Comparison of ENCODE assay signal across 8 cellular contexts in the genomic region with DNA sequence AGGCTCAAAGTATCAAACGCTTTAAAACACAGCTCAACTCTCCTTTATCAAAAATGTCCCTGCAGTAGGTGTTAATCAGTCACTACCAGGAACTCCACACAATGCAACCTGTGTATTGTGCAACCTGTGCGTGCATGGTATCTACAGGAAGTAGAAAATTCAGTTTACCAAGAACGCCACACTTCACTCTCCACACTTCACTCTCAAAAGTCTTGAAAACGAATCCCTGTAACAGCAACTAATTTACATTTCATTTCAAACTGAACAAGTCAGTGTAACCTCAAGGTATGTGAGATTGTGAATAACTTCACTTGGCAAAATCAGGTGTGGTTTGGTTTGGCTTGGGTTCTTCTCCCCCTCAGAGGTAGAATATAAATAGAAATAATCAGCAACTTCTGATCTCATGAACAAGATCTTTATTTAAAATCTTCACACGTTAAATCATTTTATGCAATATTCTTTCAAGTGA. TPM values are rescaled to one million over a fixed set of nuclear protein-coding genes. Genes with fewer than 3 reads are reported as not detected.
DNase-seq lines count a peak whose midpoint lies in the region; ATAC-seq and TF ChIP-seq lines count a peak whose summit lies in the region.

No MANE protein-coding gene starts in this region.

- ATAC-seq in activated CD8-positive, alpha-beta T cell treated with anti-CD3 and anti-CD28 coated beads for 36 hours = peak; percentile 31
- peak; percentile 43 for ATAC-seq in left lung
- ATAC-seq in HG03432 (IDR thresholded peaks at IDR 0.05; ENCODE audit: unreplicated experiment) = no peak

- no peak for TF ChIP-seq POLR2A in uterus (IDR thresholded peaks at IDR 0.05)

- H3K4me3 Mint-ChIP-seq in activated CD8-positive, alpha-beta T cell treated with anti-CD3 and anti-CD28 coated beads for 36 hours = peak overlapping the region; percentile 90

- peaks cover 3% of the 10 kb centered on the region for H3K9me3 Mint-ChIP-seq in activated CD8-positive, alpha-beta T cell treated with anti-CD3 and anti-CD28 coated beads for 36 hours

- no peak for TF ChIP-seq CTCF in activated CD8-positive, alpha-beta T cell treated with anti-CD3 and anti-CD28 coated beads for 36 hours (IDR thresholded peaks at IDR 0.05)
- no peak for TF ChIP-seq CTCF in left lung (IDR thresholded peaks at IDR 0.05)
- TF ChIP-seq CTCF in uterus (IDR thresholded peaks at IDR 0.05) = no peak

- POLR2A ChIA-PET in activated CD8-positive, alpha-beta T cell treated with anti-CD3 and anti-CD28 coated beads for 36 hours (lab: Charles Lee) = no interaction called here

- H3K4me1 ChIP-seq in HUES6 (ENCODE audit: control insufficient read depth, insufficient read depth, low read length) = peaks cover 15% of the 10 kb centered on the region
- peaks cover 4 to 63% of the 10 kb centered on the region in 2 donors for H3K4me1 ChIP-seq in left lung
- H3K4me1 ChIP-seq in uterus = no peaks in the 10 kb centered on the region

- intact Hi-C loops in activated CD8-positive, alpha-beta T cell treated with anti-CD3 and anti-CD28 coated beads for 36 hours (cut with micrococcal nuclease) = no loop called here
- intact Hi-C loops in left lung (cut with DNase I) (no loop called here), uterus (cut with DNase I; ENCODE audit: low total_unique reads) (no loop called here)

- H3K36me3 Mint-ChIP-seq in activated CD8-positive, alpha-beta T cell treated with anti-CD3 and anti-CD28 coated beads for 36 hours (ENCODE audit: low read depth) = peaks cover 17% of the 10 kb centered on the region

- DNase-seq in NK-92 treated with Interleukin-12 subunit alpha and Interleukin-12 subunit beta, amount 100 ng/mL, for 24 hours (lab: John Stamatoyannopoulos, UW) = peak; percentile 69
- no peak for DNase-seq in NK-92 (lab: John Stamatoyannopoulos, UW; ENCODE audit: unreplicated experiment)
- peak; percentile 63 for DNase-seq in activated CD8-positive, alpha-beta T cell treated with anti-CD3 and anti-CD28 coated beads for 36 hours
- DNase-seq in left lung = peak in 1 of 2 donors; percentile 46
- no peak for DNase-seq in uterus
- DNase-seq in cerebellar cortex (ENCODE audit: low spot score) = no peak

- no peaks in the 10 kb centered on the region for H3K36me3 ChIP-seq in HUES6 (ENCODE audit: control insufficient read depth, insufficient read depth, low read length)
- H3K36me3 ChIP-seq in left lung = no peaks in the 10 kb centered on the region
- no peaks in the 10 kb centered on the region for H3K36me3 ChIP-seq in uterus

- H3K9me3 ChIP-seq in HUES6 (ENCODE audit: control insufficient read depth, insufficient read depth, low read depth, low read length) = no peaks in the 10 kb centered on the region
- H3K9me3 ChIP-seq in left lung = no peaks in the 10 kb centered on the region
- no peaks in the 10 kb centered on the region for H3K9me3 ChIP-seq in uterus

- no peaks in the 10 kb centered on the region for H3K27me3 Mint-ChIP-seq in activated CD8-positive, alpha-beta T cell treated with anti-CD3 and anti-CD28 coated beads for 36 hours

- CTCF ChIA-PET in activated CD8-positive, alpha-beta T cell treated with anti-CD3 and anti-CD28 coated beads for 36 hours (lab: Charles Lee) = no interaction called here

- H3K27ac Mint-ChIP-seq in activated CD8-positive, alpha-beta T cell treated with anti-CD3 and anti-CD28 coated beads for 36 hours = peak overlapping the region; percentile 90

- H3K27me3 ChIP-seq in HUES6 (ENCODE audit: control insufficient read depth, insufficient read depth, low read length) = no peaks in the 10 kb centered on the region
- no peaks in the 10 kb centered on the region for H3K27me3 ChIP-seq in left lung
- no peaks in the 10 kb centered on the region for H3K27me3 ChIP-seq in uterus

- peaks cover 42% of the 10 kb centered on the region for H3K4me1 Mint-ChIP-seq in activated CD8-positive, alpha-beta T cell treated with anti-CD3 and anti-CD28 coated beads for 36 hours (ENCODE audit: low read depth)

- H3K27ac ChIP-seq in HUES6 (ENCODE audit: low read depth, low read length) (no peak overlapping the region), left lung (peak overlapping the region; percentile 95 to 96), uterus (peak overlapping the region; percentile 90 to 95)

- H3K4me3 ChIP-seq in HUES6 (ENCODE audit: low read depth, low read length) = peak overlapping the region; percentile 86; the same call in 1 of the 2 replicates
- H3K4me3 ChIP-seq in left lung = peak overlapping the region; percentile 71 to 84
- H3K4me3 ChIP-seq in uterus = no peak overlapping the region

- no peak overlapping the region for H3K9ac ChIP-seq in HUES6 (ENCODE audit: low read length)

RNA-seq across cellular contexts. Expression of gene RALGAPA2, which starts 1.6 kb away (rescaled TPM):
- total RNA-seq in activated CD8-positive, alpha-beta T cell treated with anti-CD3 and anti-CD28 coated beads for 36 hours = 10 to 100 TPM; 14.3 to 17.2 TPM
- total RNA-seq in left lung (10 to 100 TPM; 55.4 to 79.8 TPM), uterus (10 to 100 TPM; 25.9 to 48.9 (median 38.6) TPM)

Comparison
In these comparisons a context has a peak if more than half of its experiments do, and no peak if none do; other contexts are left out.
1. DNase-seq: peak in NK-92 treated with Interleukin-12 subunit alpha and Interleukin-12 subunit beta, amount 100 ng/mL, for 24 hours (single experiment) and activated CD8-positive, alpha-beta T cell treated with anti-CD3 and anti-CD28 coated beads for 36 hours (single experiment); none in NK-92 (single experiment), uterus (0 of 2) and cerebellar cortex (single experiment).
2. H3K4me3 ChIP-seq: peak in HUES6 (single experiment) and left lung (2 of 2); none in uterus (0 of 2).